ENCODE assay signal across 2 cellular contexts in genomic region chr16:10740000-10740844, GRCh38.
TF ChIP-seq lines count a peak whose summit lies in the region.

No MANE protein-coding gene starts in this region.

TF ChIP-seq in HEK293, 187 proteins besides CTCF, POLR2A, EP300 and RAD21 (continued from another document):
- no peak for TF ChIP-seq TRIM28 (IDR thresholded peaks at IDR 0.05; ENCODE audit: borderline replicate concordance, low read length)
- peak; percentile 94 for TF ChIP-seq EGR2 (tag by site-specific recombination; IDR thresholded peaks at IDR 0.05; ENCODE audit: low read depth)

TF ChIP-seq in WTC11, 78 proteins besides CTCF, POLR2A, EP300 and RAD21:
- TF ChIP-seq PREB (CRISPR knock-in tag; IDR thresholded peaks at IDR 0.05; ENCODE audit: borderline replicate concordance) (no peak), ELF4 (CRISPR knock-in tag; IDR thresholded peaks at IDR 0.05; ENCODE audit: low read depth) (no peak), RELA (CRISPR knock-in tag; IDR thresholded peaks at IDR 0.05; ENCODE audit: borderline replicate concordance) (no peak)
